5 cellular contexts compared by ENCODE assay signal in the genomic region with DNA sequence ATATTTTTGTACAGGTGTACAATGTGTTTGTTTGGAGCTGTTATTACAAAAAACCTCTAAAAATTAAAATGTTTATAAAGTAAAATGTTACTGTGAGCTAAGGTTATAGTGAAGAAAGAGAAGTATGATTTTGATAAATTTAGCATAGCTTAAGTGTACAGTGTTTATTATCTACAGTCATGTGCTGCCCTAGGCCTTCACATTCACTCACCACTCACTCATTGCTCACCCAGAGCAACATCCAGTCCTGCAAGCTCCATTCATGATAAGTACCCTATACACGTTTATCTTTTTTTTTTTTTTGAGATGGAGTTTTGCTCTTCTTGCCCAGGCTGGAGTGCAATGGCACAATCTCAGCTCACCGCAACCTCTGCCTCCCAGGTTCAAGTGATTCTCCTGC. TPM values are rescaled to one million over a fixed set of nuclear protein-coding genes. Genes with fewer than 3 reads are reported as not detected.
"Had no signal": no experiment of that assay in that cellular context is flagged by ENCODE, and none has a peak within 500 bp of the region (broad histone marks: within the 10 kb centered on the region; RNA-seq: fewer than 3 reads in every experiment).

No MANE protein-coding gene starts in this region.

RNA-seq across cellular contexts. Expression of a gene that starts 59.6 kb away (rescaled TPM):
- total RNA-seq: NCI-H460, OCI-LY7, PC-9, SJCRH30, SK-MEL-5 had no signal
